Comparison of ENCODE assay signal across 3 cellular contexts in the genomic region with DNA sequence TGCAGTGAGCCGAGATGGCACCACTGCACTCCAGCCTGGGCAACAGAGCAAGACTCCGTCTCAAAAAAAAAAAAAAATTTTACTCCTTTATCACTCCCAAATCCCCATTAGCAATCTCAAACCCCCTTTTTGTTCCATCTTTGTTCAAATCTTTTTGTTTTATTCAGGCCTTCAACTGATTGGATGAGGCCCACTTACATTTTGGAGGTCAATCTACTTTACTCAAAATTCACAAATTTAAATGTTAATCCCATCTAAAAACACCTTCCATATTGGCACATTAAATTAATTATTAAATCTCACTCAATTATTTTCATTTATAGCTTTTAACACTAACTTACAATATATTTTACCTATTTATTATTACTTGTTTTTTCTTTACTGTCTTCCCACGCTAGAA.
TF ChIP-seq lines count a peak whose summit lies in the region.

No MANE protein-coding gene starts in this region.

TF ChIP-seq in HepG2, 621 proteins besides CTCF, POLR2A, EP300 and RAD21:
- TF ChIP-seq HOXA7 (CRISPR knock-in tag; IDR thresholded peaks at IDR 0.05), result no peak
- no peak for TF ChIP-seq ELF1 (CRISPR knock-in tag; IDR thresholded peaks at IDR 0.05)
- no peak for TF ChIP-seq CREB1 (IDR thresholded peaks at IDR 0.05)
- TF ChIP-seq CREB1 (CRISPR knock-in tag; IDR thresholded peaks at IDR 0.05), result no peak
- no peak for TF ChIP-seq HHEX (CRISPR knock-in tag; IDR thresholded peaks at IDR 0.05)
- no peak for TF ChIP-seq MAFG (CRISPR knock-in tag; IDR thresholded peaks at IDR 0.05)
- no peak for TF ChIP-seq FOXA1 (IDR thresholded peaks at IDR 0.05)
- no peak for TF ChIP-seq FOXA1 (CRISPR knock-in tag; IDR thresholded peaks at IDR 0.05)
- no peak for TF ChIP-seq ZNF235 (CRISPR knock-in tag; IDR thresholded peaks at IDR 0.05; ENCODE audit: borderline replicate concordance)
- TF ChIP-seq, protein P1, sequence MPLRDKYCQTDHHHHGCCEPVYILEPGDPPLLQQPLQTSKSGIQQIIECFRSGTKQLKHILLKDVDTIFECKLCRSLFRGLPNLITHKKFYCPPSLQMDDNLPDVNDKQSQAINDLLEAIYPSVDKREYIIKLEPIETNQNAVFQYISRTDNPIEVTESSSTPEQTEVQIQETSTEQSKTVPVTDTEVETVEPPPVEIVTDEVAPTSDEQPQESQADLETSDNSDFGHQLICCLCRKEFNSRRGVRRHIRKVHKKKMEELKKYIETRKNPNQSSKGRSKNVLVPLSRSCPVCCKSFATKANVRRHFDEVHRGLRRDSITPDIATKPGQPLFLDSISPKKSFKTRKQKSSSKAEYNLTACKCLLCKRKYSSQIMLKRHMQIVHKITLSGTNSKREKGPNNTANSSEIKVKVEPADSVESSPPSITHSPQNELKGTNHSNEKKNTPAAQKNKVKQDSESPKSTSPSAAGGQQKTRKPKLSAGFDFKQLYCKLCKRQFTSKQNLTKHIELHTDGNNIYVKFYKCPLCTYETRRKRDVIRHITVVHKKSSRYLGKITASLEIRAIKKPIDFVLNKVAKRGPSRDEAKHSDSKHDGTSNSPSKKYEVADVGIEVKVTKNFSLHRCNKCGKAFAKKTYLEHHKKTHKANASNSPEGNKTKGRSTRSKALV (CRISPR knock-in tag; IDR thresholded peaks at IDR 0.05), result no peak
- TF ChIP-seq, protein P2, sequence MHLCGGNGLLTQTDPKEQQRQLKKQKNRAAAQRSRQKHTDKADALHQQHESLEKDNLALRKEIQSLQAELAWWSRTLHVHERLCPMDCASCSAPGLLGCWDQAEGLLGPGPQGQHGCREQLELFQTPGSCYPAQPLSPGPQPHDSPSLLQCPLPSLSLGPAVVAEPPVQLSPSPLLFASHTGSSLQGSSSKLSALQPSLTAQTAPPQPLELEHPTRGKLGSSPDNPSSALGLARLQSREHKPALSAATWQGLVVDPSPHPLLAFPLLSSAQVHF (CRISPR knock-in tag; IDR thresholded peaks at IDR 0.05), result no peak
- TF ChIP-seq TBP (CRISPR knock-in tag; IDR thresholded peaks at IDR 0.05), result no peak

TF ChIP-seq in HEK293, 187 proteins besides CTCF, POLR2A, EP300 and RAD21:
- TF ChIP-seq ZNF621 (tag by site-specific recombination; IDR thresholded peaks at IDR 0.05) (no peak), ZNF10 (tag by site-specific recombination; IDR thresholded peaks at IDR 0.05) (peak; percentile 95)

TF ChIP-seq in K562, 482 proteins besides CTCF, POLR2A, EP300 and RAD21:
- TF ChIP-seq ZNF134 (CRISPR knock-in tag; conservative IDR thresholded peaks at IDR 0.05) (peak; percentile 81), ZNF239 (CRISPR knock-in tag; IDR thresholded peaks at IDR 0.05) (no peak), HCFC1 (IDR thresholded peaks at IDR 0.05; ENCODE audit: low read depth, low read length) (no peak)
TF ChIP-seq in K562: peak in this region for 1.
